Comparison of ENCODE assay signal across 20 cellular contexts in genomic region chr15:37007301-37007700, GRCh38.
"Had no signal": no experiment of that assay in that cellular context is flagged by ENCODE, and none has a peak within 500 bp of the region (broad histone marks: within the 10 kb centered on the region; RNA-seq: fewer than 3 reads in every experiment).

No MANE protein-coding gene starts in this region.

- DNase-seq: activated B cell treated with CpG ODN at 0.5 μM for 24 hours; activated CD4-positive, alpha-beta memory T cell treated with anti-CD3 and anti-CD28 coated beads, Interleukin-2, amount 10 ng/mL, durations not matched to agents 7 days and 5 days; activated CD4-positive, alpha-beta T cell treated with anti-CD3 and anti-CD28 coated beads for 4 hours; activated naive CD4-positive, alpha-beta T cell; activated naive CD8-positive, alpha-beta T cell treated with anti-CD3 and anti-CD28 coated beads for 36 hours; activated T-cell treated with anti-CD3 and anti-CD28 coated beads, Interleukin-2, amount 50 U/mL, for 1 hour; amniotic stem cell; caudate nucleus; dorsolateral prefrontal cortex; endodermal cell; foreskin melanocyte; glutamatergic neuron; kidney; left lung; naive B cell; right cardiac atrium; small intestine; stimulated activated CD4-positive, alpha-beta T cell treated with anti-CD3 and anti-CD28 coated beads, Interleukin-15, amount 100 ng/mL, for 24 hours; stimulated activated CD4-positive, alpha-beta T cell treated with anti-CD3 and anti-CD28 coated beads, Interleukin-2, amount 100 ng/mL, for 48 hours had no signal

- ATAC-seq: activated T-helper 17 cell treated with anti-CD3 and anti-CD28 coated beads, Interleukin-2, amount 50 U/mL, for 72 hours; left lung had no signal
